Comparison of ENCODE assay signal across 34 cellular contexts in the genomic region with DNA sequence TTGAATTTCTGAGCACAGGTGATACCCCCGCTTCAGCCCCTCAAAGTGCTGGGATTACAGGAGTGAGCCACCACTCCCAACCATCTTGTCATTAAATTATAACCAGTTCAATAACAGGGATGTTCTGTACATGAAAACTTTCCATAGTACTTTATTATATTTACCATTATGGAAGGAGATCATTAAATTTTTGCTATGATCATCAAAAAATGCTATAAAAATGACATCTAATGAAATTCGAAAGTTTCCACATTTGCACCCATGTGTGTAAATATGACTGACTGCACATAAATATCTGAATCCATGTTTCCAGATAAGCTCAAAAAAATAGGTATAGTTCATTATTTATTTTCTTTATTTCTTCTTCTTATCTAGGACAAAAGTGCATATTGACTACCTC.
DNase-seq lines count a peak whose midpoint lies in the region; ATAC-seq, FAIRE-seq and TF ChIP-seq lines count a peak whose summit lies in the region.
"Had no signal": no experiment of that assay in that cellular context is flagged by ENCODE, and none has a peak within 500 bp of the region (broad histone marks: within the 10 kb centered on the region; RNA-seq: fewer than 3 reads in every experiment).

No MANE protein-coding gene starts in this region.

- no peak overlapping the region for H3K4ac ChIP-seq in IMR-90 (ENCODE audit: low read depth, low read length)

- no peak overlapping the region for H3K14ac ChIP-seq in IMR-90 (replicated peaks; ENCODE audit: low read depth, low read length)

- 3% methylated on average over 2 of the region's 2 CpGs for WGBS in HepG2 (ENCODE audit: low lambda C conversion rate)
- WGBS in right lobe of liver (ENCODE audit: insufficient coverage, low coverage, low lambda C conversion rate, missing lambda C conversion rate) = 58% methylated on average over 2 of the region's 2 CpGs
- WGBS in A549 (ENCODE audit: missing lambda C conversion rate) = 63% methylated on average over 2 of the region's 2 CpGs
- no CpG with 5 or more reads among the region's 2 CpGs for WGBS in IMR-90 (ENCODE audit: extremely low coverage in 2 of 2, insufficient read length in 1 of 2), 2 experiments
- WGBS in K562 (ENCODE audit: insufficient coverage, low coverage, missing lambda C conversion rate) = 46% methylated on average over 2 of the region's 2 CpGs
- WGBS in suprapubic skin = 94% methylated on average over 2 of the region's 2 CpGs

- no peak for FAIRE-seq in HepG2 (lab: Jason Lieb, UNC)
- FAIRE-seq in A549 (lab: Jason Lieb, UNC) = no peak
- FAIRE-seq in K562 (lab: Jason Lieb, UNC) = no peak
- FAIRE-seq: A204.1, D721Med had no signal

- no peak overlapping the region for H3K9ac ChIP-seq in HepG2 (ENCODE audit: insufficient read depth, low read depth, low read length)
- H3K9ac ChIP-seq in IMR-90 (ENCODE audit: low read depth, low read length) = no peak overlapping the region
- H3K9ac ChIP-seq in K562 (ENCODE audit: insufficient read depth in 1 of 2, low read depth in 2 of 2, low read length in 2 of 2) = no peak overlapping the region
- H3K9ac ChIP-seq: BLaER1; BLaER1 treated with 17β-estradiol and CSF1 and Interleukin-3, amounts not matched to agents 10 nM and 100 nM had no signal

- H3K9me1 ChIP-seq in IMR-90 (ENCODE audit: insufficient read depth, low read length) (no peaks in the 10 kb centered on the region), K562 (ENCODE audit: control insufficient read depth, insufficient read depth, low read length) (no peaks in the 10 kb centered on the region)

- no peak overlapping the region for H2AK5ac ChIP-seq in IMR-90 (ENCODE audit: low read depth, low read length)

- H3K79me2 ChIP-seq in HepG2 (ENCODE audit: insufficient read depth, low read length) (no peaks in the 10 kb centered on the region), K562 (ENCODE audit: control insufficient read depth, insufficient read depth, low read length) (no peaks in the 10 kb centered on the region)

- in situ Hi-C loops in HepG2 (cut with HindIII; ENCODE audit: extremely low pct_ligation_motif_present, low pct_unique_long_range_greater_than_20kb) = no loop called here
- in situ Hi-C loops in IMR-90 (cut with MboI; ENCODE audit: low sequenced_read_pairs) = no loop called here
- in situ Hi-C loops in K562 (cut with MboI) = no loop called here

- TF ChIP-seq CTCF in HepG2 (CRISPR knock-in tag; IDR thresholded peaks at IDR 0.05) (no peak), right lobe of liver (IDR thresholded peaks at IDR 0.05) (no peak), A549 (IDR thresholded peaks at IDR 0.05) (no peak), IMR-90 (conservative IDR thresholded peaks at IDR 0.05; ENCODE audit: low read depth, low read length) (no peak), K562 (IDR thresholded peaks at IDR 0.05 in 2 of 3, conservative IDR thresholded peaks at IDR 0.05 in 1 of 3; ENCODE audit: insufficient read depth in 2 of 3, low read depth in 1 of 3, low read length in 3 of 3) (no peak), suprapubic skin (IDR thresholded peaks at IDR 0.05) (no peak)

- no peak overlapping the region for H4K5ac ChIP-seq in IMR-90 (ENCODE audit: low read depth, low read length)

- dilution Hi-C loops in IMR-90 (cut with HindIII; ENCODE audit: low sequenced_read_pairs, unreplicated experiment) = no loop called here

- no peak overlapping the region for H2AK9ac ChIP-seq in IMR-90 (replicated peaks; ENCODE audit: low read depth, low read length, poor library complexity)

- TF ChIP-seq POLR2A in HepG2 (IDR thresholded peaks at IDR 0.05; ENCODE audit: insufficient read depth in 1 of 2, low read depth in 2 of 2, low read length in 2 of 2) (no peak), right lobe of liver (IDR thresholded peaks at IDR 0.05) (no peak), A549 (IDR thresholded peaks at IDR 0.05; ENCODE audit: low read length) (no peak), IMR-90 (IDR thresholded peaks at IDR 0.05; ENCODE audit: low read depth, low read length) (no peak), K562 (conservative IDR thresholded peaks at IDR 0.05) (no peak), suprapubic skin (IDR thresholded peaks at IDR 0.05) (no peak)

- H3K27me3 ChIP-seq in HepG2 (ENCODE audit: control insufficient read depth in 1 of 2, insufficient read depth in 2 of 2, low read length in 2 of 2) (no peaks in the 10 kb centered on the region), right lobe of liver (peaks cover 0 to 3% of the 10 kb centered on the region in 2 donors), IMR-90 (ENCODE audit: control insufficient read depth, insufficient read depth, low read length) (no peaks in the 10 kb centered on the region), K562 (ENCODE audit: control insufficient read depth in 2 of 2, insufficient read depth in 2 of 2, low read length in 2 of 2) (no peaks in the 10 kb centered on the region), suprapubic skin (peaks cover 9% of the 10 kb centered on the region)
- H3K27me3 ChIP-seq: BE2C; BLaER1; BLaER1 treated with 17β-estradiol and CSF1 and Interleukin-3, amounts not matched to agents 10 nM and 100 nM had no signal

- H3K56ac ChIP-seq in IMR-90 (ENCODE audit: extremely low read depth, insufficient read depth, low read length) = no peak overlapping the region

- no peak for ATAC-seq in HepG2
- ATAC-seq in right lobe of liver = no peak
- no peak for ATAC-seq in A549
- ATAC-seq in IMR-90 (ENCODE audit: low read depth) = no peak
- ATAC-seq in K562 = no peak
- ATAC-seq in GM19463 (IDR thresholded peaks at IDR 0.05; ENCODE audit: unreplicated experiment) = no peak
- no peak for ATAC-seq in esophagus mucosa
- ATAC-seq: CD8-positive, alpha-beta T cell had no signal

- POLR2A ChIA-PET in HepG2 (lab: Yijun Ruan, JAX) = no interaction called here
- POLR2A ChIA-PET in A549 (lab: Yijun Ruan, JAX) = no interaction called here
- POLR2A ChIA-PET in IMR-90 (lab: Charles Lee; ENCODE audit: unreplicated experiment) = no interaction called here
- POLR2A ChIA-PET in K562 (lab: Yijun Ruan, JAX) = interaction anchor here (0.6 kb wide), 1 partner anchor 64 kb away, joined by 3 read pairs; no protein-coding TSS in a partner anchor

- H4K20me1 ChIP-seq in HepG2 (ENCODE audit: insufficient read depth, low read length) = no peaks in the 10 kb centered on the region
- no peaks in the 10 kb centered on the region for H4K20me1 ChIP-seq in IMR-90 (ENCODE audit: insufficient read depth, low read length)
- H4K20me1 ChIP-seq in K562 (replicated peaks; ENCODE audit: control insufficient read depth, insufficient read depth, low read length) = no peaks in the 10 kb centered on the region; the same call in 1 of the 2 replicates
- H4K20me1 ChIP-seq: BLaER1; BLaER1 treated with 17β-estradiol and CSF1 and Interleukin-3, amounts not matched to agents 10 nM and 100 nM had no signal

- no peaks in the 10 kb centered on the region for H3K4me1 ChIP-seq in HepG2 (ENCODE audit: insufficient read depth, low read length)
- H3K4me1 ChIP-seq in right lobe of liver = no peaks in the 10 kb centered on the region
- H3K4me1 ChIP-seq in A549 = no peaks in the 10 kb centered on the region
- H3K4me1 ChIP-seq in IMR-90 (ENCODE audit: control insufficient read depth, insufficient read depth, low read length) = no peaks in the 10 kb centered on the region
- no peaks in the 10 kb centered on the region for H3K4me1 ChIP-seq in K562 (replicated peaks in 1 of 2; ENCODE audit: control insufficient read depth in 2 of 2, insufficient read depth in 2 of 2, low read length in 2 of 2)
- H3K4me1 ChIP-seq in suprapubic skin = no peaks in the 10 kb centered on the region
- H3K4me1 ChIP-seq: BLaER1, Caco-2 had no signal

- no peak overlapping the region for H3K4me3 ChIP-seq in HepG2 (replicated peaks in 1 of 3; ENCODE audit: insufficient read depth in 1 of 3, low read depth in 2 of 3, low read length in 3 of 3)
- no peak overlapping the region for H3K4me3 ChIP-seq in right lobe of liver
- no peak overlapping the region for H3K4me3 ChIP-seq in A549
- no peak overlapping the region for H3K4me3 ChIP-seq in IMR-90 (ENCODE audit: insufficient read depth, low read depth, low read length)
- H3K4me3 ChIP-seq in K562 = no peak overlapping the region
- H3K4me3 ChIP-seq in suprapubic skin = no peak overlapping the region
- H3K4me3 ChIP-seq: BLaER1; BLaER1 treated with 17β-estradiol and CSF1 and Interleukin-3, amounts not matched to agents 10 nM and 100 nM had no signal

- no TSS peak for BruUV-seq in HepG2 (replicated peaks; lab: Mats Ljungman, UMichigan)
- BruUV-seq in IMR-90 (replicated peaks; lab: Mats Ljungman, UMichigan) = no TSS peak
- BruUV-seq in K562 (replicated peaks; lab: Mats Ljungman, UMichigan) = no TSS peak

- no peak overlapping the region for H2BK5ac ChIP-seq in IMR-90 (ENCODE audit: low read depth, low read length, poor library complexity, severe bottlenecking)

- no peak overlapping the region for H3K23ac ChIP-seq in IMR-90 (ENCODE audit: low read depth, low read length)

- H3K36me3 ChIP-seq in HepG2 (replicated peaks in 1 of 2; ENCODE audit: control insufficient read depth in 1 of 2, insufficient read depth in 2 of 2, low read length in 2 of 2) (no peaks in the 10 kb centered on the region), right lobe of liver (no peaks in the 10 kb centered on the region), IMR-90 (ENCODE audit: control insufficient read depth, insufficient read depth, low read length) (no peaks in the 10 kb centered on the region), K562 (ENCODE audit: control insufficient read depth, insufficient read depth, low read length) (no peaks in the 10 kb centered on the region), suprapubic skin (no peaks in the 10 kb centered on the region)
- H3K36me3 ChIP-seq: BLaER1; BLaER1 treated with 17β-estradiol and CSF1 and Interleukin-3, amounts not matched to agents 10 nM and 100 nM had no signal

- TF ChIP-seq RAD21 in HepG2 (CRISPR knock-in tag; IDR thresholded peaks at IDR 0.05) = no peak
- no peak for TF ChIP-seq RAD21 in A549 (conservative IDR thresholded peaks at IDR 0.05 in 1 of 2, IDR thresholded peaks at IDR 0.05 in 1 of 2)
- TF ChIP-seq RAD21 in IMR-90 (IDR thresholded peaks at IDR 0.05; ENCODE audit: low read length) = no peak
- no peak for TF ChIP-seq RAD21 in K562 (CRISPR knock-in tag; conservative IDR thresholded peaks at IDR 0.05 in 1 of 2, IDR thresholded peaks at IDR 0.05 in 1 of 2)

- no peak overlapping the region for H2BK20ac ChIP-seq in IMR-90 (ENCODE audit: low read depth, low read length)

- no peak overlapping the region for H4K91ac ChIP-seq in IMR-90 (ENCODE audit: insufficient read depth, low read depth, low read length)

- no peaks in the 10 kb centered on the region for H3K9me3 ChIP-seq in HepG2 (ENCODE audit: low read length)
- H3K9me3 ChIP-seq in right lobe of liver = no peaks in the 10 kb centered on the region
- H3K9me3 ChIP-seq in A549 = no peaks in the 10 kb centered on the region
- no peaks in the 10 kb centered on the region for H3K9me3 ChIP-seq in IMR-90 (ENCODE audit: control insufficient read depth, insufficient read depth, low read length)
- no peaks in the 10 kb centered on the region for H3K9me3 ChIP-seq in K562 (replicated peaks; ENCODE audit: control insufficient read depth, insufficient read depth, low read depth, low read length)
- H3K9me3 ChIP-seq in suprapubic skin = no peaks in the 10 kb centered on the region
- H3K9me3 ChIP-seq: BE2C; BLaER1; BLaER1 treated with 17β-estradiol and CSF1 and Interleukin-3, amounts not matched to agents 10 nM and 100 nM; Caco-2 had no signal

- no peak overlapping the region for H3K27ac ChIP-seq in HepG2 (ENCODE audit: extremely low read length, insufficient read depth, low read length)
- no peak overlapping the region for H3K27ac ChIP-seq in right lobe of liver
- no peak overlapping the region for H3K27ac ChIP-seq in A549
- no peak overlapping the region for H3K27ac ChIP-seq in IMR-90 (ENCODE audit: insufficient read depth, low read length)
- H3K27ac ChIP-seq in K562 (ENCODE audit: extremely low read depth, low read depth, low read length) = no peak overlapping the region
- no peak overlapping the region for H3K27ac ChIP-seq in suprapubic skin
- H3K27ac ChIP-seq: 22Rv1; BLaER1; BLaER1 treated with 17β-estradiol and CSF1 and Interleukin-3, amounts not matched to agents 10 nM and 100 nM; C4-2B had no signal

- TF ChIP-seq EP300 in HepG2 (IDR thresholded peaks at IDR 0.05; ENCODE audit: low read depth in 2 of 2, low read length in 2 of 2) (no peak), HepG2 (CRISPR knock-in tag; IDR thresholded peaks at IDR 0.05; ENCODE audit: borderline replicate concordance) (no peak), A549 (IDR thresholded peaks at IDR 0.05) (no peak), K562 (IDR thresholded peaks at IDR 0.05; ENCODE audit: low read length) (no peak), suprapubic skin (IDR thresholded peaks at IDR 0.05) (no peak)

- no peak overlapping the region for H3K18ac ChIP-seq in IMR-90 (ENCODE audit: low read depth, low read length)

- no peak overlapping the region for H3K4me2 ChIP-seq in HepG2 (ENCODE audit: low read depth, low read length)
- no peak overlapping the region for H3K4me2 ChIP-seq in A549
- H3K4me2 ChIP-seq in IMR-90 (ENCODE audit: low read depth, low read length) = no peak overlapping the region
- H3K4me2 ChIP-seq in K562 (ENCODE audit: insufficient read depth, low read length) = no peak overlapping the region
- H3K4me2 ChIP-seq: BLaER1 had no signal

- intact Hi-C loops in HepG2 (cut with micrococcal nuclease; ENCODE audit: unreplicated experiment) (no loop called here), right lobe of liver (cut with DNase I) (no loop called here), IMR-90 (cut with micrococcal nuclease) (no loop called here), K562 (cut with micrococcal nuclease) (no loop called here)

- H2AFZ ChIP-seq in HepG2 (ENCODE audit: low read length) (no peak overlapping the region), IMR-90 (replicated peaks; ENCODE audit: low read length, poor library complexity) (no peak overlapping the region), K562 (ENCODE audit: low read depth, low read length) (no peak overlapping the region)

- no peak overlapping the region for H2BK120ac ChIP-seq in IMR-90 (ENCODE audit: low read depth, low read length)

- no peak overlapping the region for H4K8ac ChIP-seq in IMR-90 (ENCODE audit: low read depth in 2 of 2, low read length in 2 of 2)

- CTCF ChIA-PET in HepG2 (lab: Yijun Ruan, JAX; ENCODE audit: low intra/inter-chr PET ratio, low total read pairs) = no interaction called here
- CTCF ChIA-PET in A549 (lab: Yijun Ruan, JAX) = no interaction called here
- CTCF ChIA-PET in IMR-90 (lab: Yijun Ruan, JAX) = no interaction called here
- CTCF ChIA-PET in K562 (lab: Yijun Ruan, JAX; ENCODE audit: low intra/inter-chr PET ratio) = no interaction called here

- H3K79me1 ChIP-seq in IMR-90 (ENCODE audit: low read depth in 1 of 2, low read length in 2 of 2) = no peaks in the 10 kb centered on the region

- no peak for DNase-seq in HepG2 (ENCODE audit: low spot score)
- no peak for DNase-seq in right lobe of liver
- no peak for DNase-seq in A549 (ENCODE audit: low read depth in 1 of 2, low spot score in 1 of 2)
- DNase-seq in IMR-90 = no peak
- DNase-seq in K562 (ENCODE audit: extremely low read depth in 1 of 4, low spot score in 3 of 4) = no peak
- DNase-seq in suprapubic skin (ENCODE audit: low spot score in 2 of 2) = no peak
- DNase-seq: 8988T; ACHN; AML-193; BE2C; C1 segment of cervical spinal cord; Caco-2; Calu3; CD4-positive, alpha-beta memory T cell; CD4-positive, alpha-beta T cell; CD4-positive, CD25-positive, alpha-beta regulatory T cell; CD8-positive, alpha-beta memory T cell; CD8-positive, alpha-beta T cell; COR-L47; DMS 273 treated with DMSO at 0.1 percent for 48 hours; DMS153; DMS53; DMS79; DMS79 treated with DMSO at 0.1 percent for 48 hours; DND-41; EL had no signal

- H2BK15ac ChIP-seq in IMR-90 (ENCODE audit: low read depth, low read length) = no peak overlapping the region

Comparison
In these comparisons a context has a peak if more than half of its experiments do, and no peak if none do; other contexts are left out.
1. Of the 241 proteins assayed by ChIP-seq in both HepG2 and K562: peak only in HepG2: none; only in K562: none; in both: MAFF and MAFK; in neither: 239.